In genomic region chr14:60775296-60775695, GRCh38 we compare ENCODE assay signal across 15 cellular contexts. TPM values are rescaled to one million over a fixed set of nuclear protein-coding genes. Genes with fewer than 3 reads are reported as not detected.
DNase-seq lines count a peak whose midpoint lies in the region; ATAC-seq and TF ChIP-seq lines count a peak whose summit lies in the region.
"Had no signal": no experiment of that assay in that cellular context is flagged by ENCODE, and none has a peak within 500 bp of the region (broad histone marks: within the 10 kb centered on the region; RNA-seq: fewer than 3 reads in every experiment).

No MANE protein-coding gene starts in this region.

- ATAC-seq in omental fat pad (ENCODE audit: low FRiP score) (peak; percentile 29), GM21786 (IDR thresholded peaks at IDR 0.05; ENCODE audit: unreplicated experiment) (no peak)
- ATAC-seq: activated CD8-positive, alpha-beta memory T cell treated with anti-CD3 and anti-CD28 coated beads, Interleukin-2, amount 10 ng/mL, durations not matched to agents 7 days and 5 days; heart right ventricle; left colon had no signal

- TF ChIP-seq CTCF in omental fat pad (IDR thresholded peaks at IDR 0.05), result no peak

- DNase-seq in Daoy (ENCODE audit: low read depth), result peak; percentile 42
- DNase-seq in NCI-H226, result peak; percentile 74
- peak; percentile 30 for DNase-seq in dedifferentiated amniotic fluid mesenchymal stem cell (ENCODE audit: extremely low spot score)
- DNase-seq in omental fat pad (ENCODE audit: low spot score), result no peak
- DNase-seq in NCI-H1105 treated with DMSO at 0.1 percent for 48 hours (lab: John Stamatoyannopoulos, UW), result no peak
- DNase-seq in stimulated activated CD4-positive, alpha-beta T cell treated with anti-CD3 and anti-CD28 coated beads, Interleukin-2, amount 100 ng/mL, for 24 hours, result no peak
- no peak for DNase-seq in SHP77 treated with DMSO at 0.1 percent for 48 hours (lab: John Stamatoyannopoulos, UW)
- DNase-seq: activated CD8-positive, alpha-beta memory T cell treated with anti-CD3 and anti-CD28 coated beads, Interleukin-2, amount 10 ng/mL, durations not matched to agents 7 days and 5 days; activated gamma-delta T cell; effector memory CD4-positive, alpha-beta T cell; heart right ventricle; left colon; NCI-H1105; NCI-H345 had no signal

RNA-seq across cellular contexts. Expression of gene MNAT1, which starts 40.7 kb away (rescaled TPM):
- total RNA-seq in Daoy (2014; rRNA removed; shearing (Covaris generic)), result 91.6 and 111 TPM in 2 replicates
- 10 to 100 TPM; 20.4 to 35.4 (median 31.3) TPM for total RNA-seq in omental fat pad

RNA-seq across cellular contexts. Expression of gene SIX4, which starts 51.1 kb away (rescaled TPM):
- 13.9 and 20.6 TPM in 2 replicates for total RNA-seq in Daoy (2014; rRNA removed; shearing (Covaris generic))
- total RNA-seq in omental fat pad, result 10 to 100 TPM in 1 of 4 donors, 1 to 10 TPM in 2, under 1 TPM in 1; 0.95 to 13.4 (median 3.0) TPM

Comparison
In these comparisons a context has a peak if more than half of its experiments do, and no peak if none do; other contexts are left out.
1. DNase-seq: peak in Daoy (single experiment), NCI-H226 (single experiment) and dedifferentiated amniotic fluid mesenchymal stem cell (single experiment); none in omental fat pad (single experiment), NCI-H1105 treated with DMSO at 0.1 percent for 48 hours (single experiment), stimulated activated CD4-positive, alpha-beta T cell treated with anti-CD3 and anti-CD28 coated beads, Interleukin-2, amount 100 ng/mL, for 24 hours (0 of 2) and SHP77 treated with DMSO at 0.1 percent for 48 hours (single experiment).